In the genomic region with DNA sequence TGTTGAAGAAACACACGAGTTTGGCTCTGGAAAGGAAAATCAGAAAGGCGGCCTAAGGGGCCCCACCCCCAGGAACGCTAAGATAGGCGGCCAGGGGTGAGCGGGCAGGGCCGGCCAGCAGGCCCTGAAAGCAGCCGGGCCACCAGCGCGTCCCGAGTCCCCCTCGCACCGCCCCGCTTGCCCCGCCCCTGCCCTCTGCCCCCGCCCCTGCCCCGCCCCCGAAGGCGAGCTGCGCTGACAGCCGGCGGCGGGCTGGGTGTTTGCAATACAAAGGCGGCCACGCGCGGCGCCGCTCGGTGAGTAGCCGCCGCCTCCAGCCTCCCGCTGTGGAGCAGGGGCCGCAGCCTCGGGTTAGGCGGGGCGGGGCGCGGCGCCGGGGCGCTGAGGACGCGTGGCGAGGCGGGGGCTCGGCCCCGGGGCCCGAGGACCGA, we compare ENCODE assay signal across 8 cellular contexts. TPM values are rescaled to one million over a fixed set of nuclear protein-coding genes. Genes with fewer than 3 reads are reported as not detected.
DNase-seq lines count a peak whose midpoint lies in the region; ATAC-seq and TF ChIP-seq lines count a peak whose summit lies in the region.

A gene with protein sequence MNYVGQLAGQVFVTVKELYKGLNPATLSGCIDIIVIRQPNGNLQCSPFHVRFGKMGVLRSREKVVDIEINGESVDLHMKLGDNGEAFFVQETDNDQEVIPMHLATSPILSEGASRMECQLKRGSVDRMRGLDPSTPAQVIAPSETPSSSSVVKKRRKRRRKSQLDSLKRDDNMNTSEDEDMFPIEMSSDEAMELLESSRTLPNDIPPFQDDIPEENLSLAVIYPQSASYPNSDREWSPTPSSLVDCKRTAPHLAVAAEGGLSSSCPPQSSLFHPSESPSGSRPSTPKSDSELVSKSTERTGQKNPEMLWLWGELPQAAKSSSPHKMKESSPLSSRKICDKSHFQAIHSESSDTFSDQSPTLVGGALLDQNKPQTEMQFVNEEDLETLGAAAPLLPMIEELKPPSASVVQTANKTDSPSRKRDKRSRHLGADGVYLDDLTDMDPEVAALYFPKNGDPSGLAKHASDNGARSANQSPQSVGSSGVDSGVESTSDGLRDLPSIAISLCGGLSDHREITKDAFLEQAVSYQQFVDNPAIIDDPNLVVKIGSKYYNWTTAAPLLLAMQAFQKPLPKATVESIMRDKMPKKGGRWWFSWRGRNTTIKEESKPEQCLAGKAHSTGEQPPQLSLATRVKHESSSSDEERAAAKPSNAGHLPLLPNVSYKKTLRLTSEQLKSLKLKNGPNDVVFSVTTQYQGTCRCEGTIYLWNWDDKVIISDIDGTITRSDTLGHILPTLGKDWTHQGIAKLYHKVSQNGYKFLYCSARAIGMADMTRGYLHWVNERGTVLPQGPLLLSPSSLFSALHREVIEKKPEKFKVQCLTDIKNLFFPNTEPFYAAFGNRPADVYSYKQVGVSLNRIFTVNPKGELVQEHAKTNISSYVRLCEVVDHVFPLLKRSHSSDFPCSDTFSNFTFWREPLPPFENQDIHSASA (plus strand): TSS at position 257 of the 431 bp plus-strand sequence. CDS start 18,910 bp downstream, outside the sequence.

- peak; percentile 30 for ATAC-seq in GM18519 (IDR thresholded peaks at IDR 0.05; ENCODE audit: low FRiP score, unreplicated experiment)
- peak; percentile 54 for ATAC-seq in HG03045 (IDR thresholded peaks at IDR 0.05; ENCODE audit: unreplicated experiment)
- peak; percentile 74 for ATAC-seq in activated B cell treated with CpG ODN at 0.5 μM for 24 hours (ENCODE audit: low read depth)

- no peaks in the 10 kb centered on the region for H3K36me3 ChIP-seq in A673 (ENCODE audit: insufficient read depth, low read length, poor library complexity, severe bottlenecking)

- no peaks in the 10 kb centered on the region for H3K9me3 ChIP-seq in A673 (ENCODE audit: low read depth, low read length, poor library complexity, severe bottlenecking)

- peaks cover 77% of the 10 kb centered on the region for H3K4me1 Mint-ChIP-seq in activated B cell treated with CpG ODN at 0.5 μM for 24 hours
- H3K4me1 Mint-ChIP-seq in immature natural killer cell, result peaks cover 73 to 74% of the 10 kb centered on the region in 2 donors

- H3K27me3 Mint-ChIP-seq in activated B cell treated with CpG ODN at 0.5 μM for 24 hours (no peaks in the 10 kb centered on the region), immature natural killer cell (ENCODE audit: low read depth in 3 of 3) (peaks cover 4 to 6% (median 6%) of the 10 kb centered on the region in 3 donors)

- TF ChIP-seq CTCF in A673 (conservative IDR thresholded peaks at IDR 0.05; ENCODE audit: low read depth, low read length) (no peak; the same call in 1 of the 2 replicates), activated B cell treated with CpG ODN at 0.5 μM for 24 hours (IDR thresholded peaks at IDR 0.05) (no peak), cardiac fibroblast (IDR thresholded peaks at IDR 0.05; ENCODE audit: low read depth, low read length) (no peak)

- H3K9me3 Mint-ChIP-seq in activated B cell treated with CpG ODN at 0.5 μM for 24 hours (no peaks in the 10 kb centered on the region), immature natural killer cell (no peaks in the 10 kb centered on the region)

- intact Hi-C loops in A673 (cut with micrococcal nuclease; ENCODE audit: unreplicated experiment), result no loop called here
- intact Hi-C loops in activated B cell treated with CpG ODN at 0.5 μM for 24 hours (cut with micrococcal nuclease), result loop anchor here (1.0 to 10.0 kb wide), 6 partner anchors 32 to 970 kb away; a partner anchor contains a TSS

- CTCF ChIA-PET in A673 (lab: Charles Lee), result interaction anchor here (0.5 to 1.2 kb wide), 3 partner anchors 21 to 269 kb away, joined by 3 to 4 read pairs (median 3); no protein-coding TSS in a partner anchor
- CTCF ChIA-PET in activated B cell treated with CpG ODN at 0.5 μM for 24 hours (lab: Charles Lee), result interaction anchor here (1.5 to 6.9 kb wide), 3 partner anchors 28 to 53 kb away, joined by 6 to 54 read pairs (median 7); no protein-coding TSS in a partner anchor

- H3K27me3 ChIP-seq in A673 (replicated peaks; ENCODE audit: insufficient read depth, low read depth, low read length, poor library complexity), result no peaks in the 10 kb centered on the region

- H3K4me3 Mint-ChIP-seq in activated B cell treated with CpG ODN at 0.5 μM for 24 hours, result peak within 1 kb of the TSS; percentile 89
- H3K4me3 Mint-ChIP-seq in immature natural killer cell, result peak within 1 kb of the TSS; percentile 82 to 97 (median 92)

- H3K27ac Mint-ChIP-seq in activated B cell treated with CpG ODN at 0.5 μM for 24 hours (peak within 1 kb of the TSS; percentile 80), immature natural killer cell (peak within 1 kb of the TSS; percentile 78 to 93 (median 86))

- H3K27ac ChIP-seq in A673 (ENCODE audit: low read depth, low read length, poor library complexity, severe bottlenecking), result peak within 1 kb of the TSS; percentile 65

- H3K36me3 Mint-ChIP-seq in activated B cell treated with CpG ODN at 0.5 μM for 24 hours (ENCODE audit: low read depth) (peaks cover 6% of the 10 kb centered on the region), immature natural killer cell (no peaks in the 10 kb centered on the region)

- POLR2A ChIA-PET in A673 (lab: Charles Lee; ENCODE audit: low non-redundant PET) (interaction anchor here (0.6 kb wide), 1 partner anchor 327 kb away, joined by 7 read pairs; no protein-coding TSS in a partner anchor), activated B cell treated with CpG ODN at 0.5 μM for 24 hours (lab: Charles Lee) (interaction anchor here (0.5 to 2.4 kb wide), 8 partner anchors 8 to 1444 kb away, joined by 3 to 6 read pairs (median 4); a partner anchor contains a TSS)

- DNase-seq in A673 (ENCODE audit: low spot score) (peak; percentile 91), NCI-H2227 treated with DMSO at 0.1 percent for 48 hours (lab: John Stamatoyannopoulos, UW) (peak; percentile 69), activated B cell treated with CpG ODN at 0.5 μM for 24 hours (peak; percentile 81), cardiac fibroblast (ENCODE audit: low read depth in 2 of 2) (peak; percentile 82 to 92), immature natural killer cell (peak; percentile 85 to 89 (median 88)), smooth muscle cell of the brain vasculature (ENCODE audit: low read depth, low spot score) (peak; percentile 57)

- H3K4me3 ChIP-seq in A673 (ENCODE audit: low read depth, low read length, poor library complexity, severe bottlenecking), result peak within 1 kb of the TSS; percentile 73
- H3K4me3 ChIP-seq in cardiac fibroblast (replicated peaks in 1 of 2; ENCODE audit: low read depth in 2 of 2, low read length in 2 of 2), result peak within 1 kb of the TSS; percentile 82 to 83

- no TSS peak for BruUV-seq in A673 (replicated peaks; lab: Mats Ljungman, UMichigan)

- H3K4me1 ChIP-seq in A673 (ENCODE audit: insufficient read depth, low read length, poor library complexity, severe bottlenecking), result peaks cover 44% of the 10 kb centered on the region

RNA-seq across cellular contexts. Expression of the gene that starts here (rescaled TPM):
- 35.2 and 38.5 TPM in 2 replicates for total RNA-seq in A673 (2021)
- 59.1 and 74.3 TPM in 2 replicates for total RNA-seq in activated B cell treated with CpG ODN at 0.5 μM for 24 hours
- polyA plus RNA-seq in immature natural killer cell, result 10 to 100 TPM; 14.1 to 34.0 (median 16.3) TPM

Comparison
In these comparisons a context has a peak if more than half of its experiments do, and no peak if none do; other contexts are left out.
1. Peak in every context shown above with its lines: DNase-seq, ATAC-seq, H3K4me3 ChIP-seq and H3K27ac ChIP-seq.